In genomic region chr6:156985309-156985708, GRCh38 we compare ENCODE assay signal across 16 cellular contexts.
"Had no signal": no experiment of that assay in that cellular context is flagged by ENCODE, and none has a peak within 500 bp of the region (broad histone marks: within the 10 kb centered on the region; RNA-seq: fewer than 3 reads in every experiment).

No MANE protein-coding gene starts in this region.

- H3K4me3 ChIP-seq: esophagus squamous epithelium, hepatocyte, right atrium auricular region, sigmoid colon, skin epidermis, stomach had no signal

- DNase-seq: effector memory CD4-positive, alpha-beta T cell; esophagus squamous epithelium; foreskin keratinocyte; kidney; left cardiac atrium; naive thymus-derived CD4-positive, alpha-beta T cell; sigmoid colon; stimulated activated CD4-positive, alpha-beta T cell treated with anti-CD3 and anti-CD28 coated beads, Interleukin-12 subunit alpha, Interleukin-12 subunit beta, amount 100 ng/mL, for 4 hours; stimulated activated naive CD4-positive, alpha-beta T cell; stomach; substantia nigra; trophoblast cell had no signal

- H3K9me3 ChIP-seq: esophagus squamous epithelium, neutrophil, right atrium auricular region, sigmoid colon, stomach had no signal

- H3K27me3 Mint-ChIP-seq: naive thymus-derived CD4-positive, alpha-beta T cell had no signal

- H3K36me3 ChIP-seq: esophagus squamous epithelium, neutrophil, right atrium auricular region, sigmoid colon, stomach had no signal

- H3K27ac ChIP-seq: esophagus squamous epithelium, foreskin keratinocyte, hepatocyte, neutrophil, right atrium auricular region, sigmoid colon, skin epidermis, stomach had no signal

- H3K27me3 ChIP-seq: esophagus squamous epithelium, foreskin keratinocyte, hepatocyte, neutrophil, right atrium auricular region, sigmoid colon, stomach had no signal

- H3K4me2 ChIP-seq: hepatocyte had no signal

- H3K36me3 Mint-ChIP-seq: naive thymus-derived CD4-positive, alpha-beta T cell had no signal

- ATAC-seq: foreskin keratinocyte; left cardiac atrium; naive thymus-derived CD4-positive, alpha-beta T cell had no signal

- H2AFZ ChIP-seq: hepatocyte had no signal
